Comparison of ENCODE assay signal across 3 cellular contexts in the genomic region with DNA sequence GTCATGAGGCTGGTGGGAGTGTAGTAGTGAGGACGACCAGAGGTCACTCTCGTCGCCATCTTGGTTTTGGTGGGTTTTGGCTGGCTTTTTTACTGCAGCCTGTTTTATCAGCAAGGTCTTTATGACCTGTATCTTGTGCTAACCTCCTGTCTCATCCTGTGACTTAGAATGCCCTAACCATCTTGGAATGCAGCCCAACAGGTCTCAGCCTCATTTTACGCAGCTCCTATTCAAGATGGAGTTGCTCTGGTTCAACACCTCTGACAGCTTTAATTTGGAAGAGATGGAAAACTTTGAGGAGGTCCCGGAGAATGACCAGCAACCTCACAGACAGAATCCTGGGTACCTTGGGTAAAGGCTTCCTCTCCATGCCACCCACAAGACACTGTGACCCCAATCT. TPM values are rescaled to one million over a fixed set of nuclear protein-coding genes. Genes with fewer than 3 reads are reported as not detected.
"Had no signal": no experiment of that assay in that cellular context is flagged by ENCODE, and none has a peak within 500 bp of the region (broad histone marks: within the 10 kb centered on the region; RNA-seq: fewer than 3 reads in every experiment).

No MANE protein-coding gene starts in this region.

RNA-seq across cellular contexts. Expression of a gene that starts 10.4 kb away (rescaled TPM):
- total RNA-seq: GM23248, H9, HFFc6 had no signal
- polyA plus RNA-seq: GM23248 had no signal
